Comparison of ENCODE assay signal across 29 cellular contexts in the genomic region with DNA sequence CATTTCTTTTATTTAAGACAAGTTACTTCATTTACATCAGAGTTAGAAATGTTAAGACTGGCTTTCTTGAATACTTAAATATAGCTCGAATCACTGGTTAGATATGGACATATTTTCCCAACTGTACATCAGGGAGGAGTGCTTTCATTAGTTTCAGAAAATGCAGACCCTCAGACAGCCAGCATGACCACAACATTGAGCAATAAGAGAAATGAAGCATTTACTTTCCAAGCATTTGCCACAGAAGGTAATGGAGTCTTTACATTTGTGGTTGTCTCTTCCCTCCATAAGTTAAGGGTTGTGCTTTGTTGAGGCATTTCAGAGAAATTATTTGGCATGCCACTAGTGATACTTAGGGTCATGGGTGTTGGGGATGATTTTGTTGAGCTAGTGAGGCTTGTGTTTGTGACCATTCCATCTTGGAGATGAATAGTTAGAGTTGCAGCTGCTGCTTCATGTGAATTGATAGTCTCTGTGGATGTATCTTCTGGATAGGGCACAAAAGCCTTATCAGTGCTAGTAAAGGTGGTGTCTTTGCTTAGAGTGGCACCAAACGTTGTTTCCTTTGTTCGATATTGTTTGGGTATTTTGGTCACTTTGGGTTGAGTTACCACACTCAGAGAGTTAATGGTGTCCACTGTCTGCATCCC. TPM values are rescaled to one million over a fixed set of nuclear protein-coding genes. Genes with fewer than 3 reads are reported as not detected.
DNase-seq lines count a peak whose midpoint lies in the region; ATAC-seq and TF ChIP-seq lines count a peak whose summit lies in the region.
"Had no signal": no experiment of that assay in that cellular context is flagged by ENCODE, and none has a peak within 500 bp of the region (broad histone marks: within the 10 kb centered on the region; RNA-seq: fewer than 3 reads in every experiment).

No MANE protein-coding gene starts in this region.

- H3K4me1 ChIP-seq in adipocyte (ENCODE audit: control insufficient read depth, insufficient read depth, low read length) (peaks cover 11% of the 10 kb centered on the region), gastroesophageal sphincter (no peaks in the 10 kb centered on the region)
- H3K4me1 ChIP-seq: lower lobe of right lung, Peyer's patch, SJCRH30, stomach had no signal

- H3K27me3 ChIP-seq in adipocyte (replicated peaks; ENCODE audit: control insufficient read depth, insufficient read depth, low read length) (no peaks in the 10 kb centered on the region), gastroesophageal sphincter (no peaks in the 10 kb centered on the region)
- H3K27me3 ChIP-seq: heart right ventricle, Peyer's patch, SJCRH30, stomach, transverse colon had no signal

- no peak overlapping the region for H3K27ac ChIP-seq in gastroesophageal sphincter
- H3K27ac ChIP-seq: heart right ventricle, lower lobe of right lung, Peyer's patch, SJCRH30, stomach, transverse colon had no signal

- no peak for TF ChIP-seq POLR2A in gastroesophageal sphincter (IDR thresholded peaks at IDR 0.05)

- H3K4me3 ChIP-seq in adipocyte (ENCODE audit: low read length) (no peak overlapping the region), fibroblast of pulmonary artery (replicated peaks; ENCODE audit: low read depth, low read length) (no peak overlapping the region), gastroesophageal sphincter (no peak overlapping the region)
- H3K4me3 ChIP-seq: heart right ventricle, lower lobe of right lung, mucosa of descending colon, Peyer's patch, SJCRH30, stomach, transverse colon had no signal

- H3K4me3 Mint-ChIP-seq in activated T-cell treated with anti-CD3 and anti-CD28 coated beads, Interleukin-2, amount 50 U/mL, for 24 hours, result no peak overlapping the region
- no peak overlapping the region for H3K4me3 Mint-ChIP-seq in osteocyte (ENCODE audit: unreplicated experiment)
- H3K4me3 Mint-ChIP-seq: B cell; natural killer cell treated with Interleukin-12 subunit alpha and Interleukin-12 subunit beta and Interleukin-15 and Interleukin-18, amount 100 ng/mL, for 72 hours had no signal

- TF ChIP-seq EP300 in gastroesophageal sphincter (IDR thresholded peaks at IDR 0.05), result no peak

- ATAC-seq in gastroesophageal sphincter, result no peak
- ATAC-seq in HG02970 (IDR thresholded peaks at IDR 0.05; ENCODE audit: low FRiP score, unreplicated experiment), result no peak
- ATAC-seq: activated CD4-positive, CD25-positive, alpha-beta regulatory T cell treated with anti-CD3 and anti-CD28 coated beads, Interleukin-2, amount 50 U/mL, for 24 hours; activated naive CD4-positive, alpha-beta T cell treated with anti-CD3 and anti-CD28 coated beads, Interleukin-2, amount 50 U/mL, for 72 hours; heart right ventricle; lower lobe of right lung; mucosa of descending colon; natural killer cell treated with Interleukin-12 subunit alpha and Interleukin-12 subunit beta and Interleukin-15 and Interleukin-18, amount 100 ng/mL, for 72 hours had no signal

- no peaks in the 10 kb centered on the region for H3K9me3 Mint-ChIP-seq in activated T-cell treated with anti-CD3 and anti-CD28 coated beads, Interleukin-2, amount 50 U/mL, for 24 hours
- no peaks in the 10 kb centered on the region for H3K9me3 Mint-ChIP-seq in osteocyte (ENCODE audit: unreplicated experiment)
- H3K9me3 Mint-ChIP-seq: activated naive CD4-positive, alpha-beta T cell treated with anti-CD3 and anti-CD28 coated beads, Interleukin-2, amount 50 U/mL, for 72 hours; natural killer cell treated with Interleukin-12 subunit alpha and Interleukin-12 subunit beta and Interleukin-15 and Interleukin-18, amount 100 ng/mL, for 72 hours had no signal

- H3K27me3 Mint-ChIP-seq in activated T-cell treated with anti-CD3 and anti-CD28 coated beads, Interleukin-2, amount 50 U/mL, for 24 hours, result no peaks in the 10 kb centered on the region
- H3K27me3 Mint-ChIP-seq in osteocyte (ENCODE audit: unreplicated experiment), result no peaks in the 10 kb centered on the region
- H3K27me3 Mint-ChIP-seq: B cell; natural killer cell treated with Interleukin-12 subunit alpha and Interleukin-12 subunit beta and Interleukin-15 and Interleukin-18, amount 100 ng/mL, for 72 hours had no signal

- H3K36me3 ChIP-seq in adipocyte (ENCODE audit: control insufficient read depth, insufficient read depth, low read length, severe bottlenecking) (no peaks in the 10 kb centered on the region), gastroesophageal sphincter (no peaks in the 10 kb centered on the region)
- H3K36me3 ChIP-seq: lower lobe of right lung, Peyer's patch, transverse colon had no signal

- no peak for DNase-seq in activated T-cell treated with anti-CD3 and anti-CD28 coated beads, Interleukin-2, amount 50 U/mL, for 24 hours
- DNase-seq in activated T-cell treated with anti-CD3 and anti-CD28 coated beads for 4 hours (no peak), adipocyte (ENCODE audit: low read depth) (peak; percentile 14), fibroblast of pulmonary artery (ENCODE audit: low read depth) (peak; percentile 33), superior temporal gyrus (ENCODE audit: extremely low spot score) (peak; percentile 76), osteocyte (ENCODE audit: extremely low spot score, unreplicated experiment) (no peak)
- DNase-seq: activated CD4-positive, alpha-beta T cell treated with anti-CD3 and anti-CD28 coated beads, Interleukin-2, amount 50 U/mL, for 48 hours; cerebellar nuclear complex; foreskin fibroblast; heart right ventricle; kidney glomerular epithelial cell; lower lobe of right lung; mucosa of descending colon; NCI-H1092; NCI-H187 treated with DMSO at 0.1 percent for 48 hours; NK-92 treated with Interleukin-12 subunit alpha and Interleukin-12 subunit beta, amount 100 ng/mL, for 24 hours; Peyer's patch; SJCRH30; small intestine; stomach; transverse colon had no signal

- H3K9me3 ChIP-seq in adipocyte (ENCODE audit: control insufficient read depth, low read length) (no peaks in the 10 kb centered on the region), gastroesophageal sphincter (no peaks in the 10 kb centered on the region)
- H3K9me3 ChIP-seq: heart right ventricle, lower lobe of right lung, mucosa of descending colon, Peyer's patch, SJCRH30, stomach, transverse colon had no signal

- 67 to 86% methylated on average over 2 to 3 of the region's 3 CpGs for WGBS in gastroesophageal sphincter (ENCODE audit: low coverage in 1 of 2), 2 donors

- peaks cover 14% of the 10 kb centered on the region for H3K4me1 Mint-ChIP-seq in activated T-cell treated with anti-CD3 and anti-CD28 coated beads, Interleukin-2, amount 50 U/mL, for 24 hours (ENCODE audit: low read depth)
- no peaks in the 10 kb centered on the region for H3K4me1 Mint-ChIP-seq in osteocyte (ENCODE audit: unreplicated experiment)
- H3K4me1 Mint-ChIP-seq: B cell had no signal

- peak overlapping the region; percentile 49 for H3K27ac Mint-ChIP-seq in activated T-cell treated with anti-CD3 and anti-CD28 coated beads, Interleukin-2, amount 50 U/mL, for 24 hours
- H3K27ac Mint-ChIP-seq in osteocyte (ENCODE audit: unreplicated experiment), result no peak overlapping the region
- H3K27ac Mint-ChIP-seq: activated naive CD4-positive, alpha-beta T cell treated with anti-CD3 and anti-CD28 coated beads, Interleukin-2, amount 50 U/mL, for 72 hours; B cell; natural killer cell treated with Interleukin-12 subunit alpha and Interleukin-12 subunit beta and Interleukin-15 and Interleukin-18, amount 100 ng/mL, for 72 hours had no signal

- no peak overlapping the region for H3K9ac ChIP-seq in adipocyte (ENCODE audit: low read length)

- TF ChIP-seq CTCF in fibroblast of pulmonary artery (IDR thresholded peaks at IDR 0.05; ENCODE audit: low read length, missing control alignments) (no peak), gastroesophageal sphincter (IDR thresholded peaks at IDR 0.05) (no peak), osteocyte (IDR thresholded peaks at IDR 0.05) (no peak)

- no peaks in the 10 kb centered on the region for H3K36me3 Mint-ChIP-seq in activated T-cell treated with anti-CD3 and anti-CD28 coated beads, Interleukin-2, amount 50 U/mL, for 24 hours (ENCODE audit: low read depth)
- H3K36me3 Mint-ChIP-seq in osteocyte (ENCODE audit: unreplicated experiment), result peaks cover 10% of the 10 kb centered on the region
- H3K36me3 Mint-ChIP-seq: activated naive CD4-positive, alpha-beta T cell treated with anti-CD3 and anti-CD28 coated beads, Interleukin-2, amount 50 U/mL, for 72 hours; natural killer cell treated with Interleukin-12 subunit alpha and Interleukin-12 subunit beta and Interleukin-15 and Interleukin-18, amount 100 ng/mL, for 72 hours had no signal

RNA-seq across cellular contexts. Expression of a gene that starts 2.1 kb away (rescaled TPM):
- total RNA-seq in gastroesophageal sphincter (not detected), osteocyte (not detected in 2 replicates)
- total RNA-seq: Peyer's patch, SJCRH30, transverse colon had no signal

RNA-seq across cellular contexts. Expression of a gene that starts 18.9 kb away (rescaled TPM):
- total RNA-seq in gastroesophageal sphincter, result 10 to 100 TPM in 2 of 4 donors, 1 to 10 TPM in 2; 3.1 to 12.7 (median 8.9) TPM
- not detected in 2 replicates for total RNA-seq in osteocyte
- total RNA-seq: G401, renal cortical epithelial cell, SJCRH30 had no signal

RNA-seq across cellular contexts. Expression of a gene that starts 26.5 kb away (rescaled TPM):
- total RNA-seq in gastroesophageal sphincter, result 10 to 100 TPM in 1 of 4 donors, 1 to 10 TPM in 2, under 1 TPM in 1; 0.31 to 13.6 (median 5.3) TPM
- not detected in 2 replicates for total RNA-seq in osteocyte
- total RNA-seq: G401 had no signal

Comparison
In these comparisons a context has a peak if more than half of its experiments do, and no peak if none do; other contexts are left out.
1. DNase-seq: peak in adipocyte (single experiment), fibroblast of pulmonary artery (single experiment) and superior temporal gyrus (single experiment); none in activated T-cell treated with anti-CD3 and anti-CD28 coated beads, Interleukin-2, amount 50 U/mL, for 24 hours (single experiment), activated T-cell treated with anti-CD3 and anti-CD28 coated beads for 4 hours (single experiment) and osteocyte (single experiment).